1 cellular context compared by ENCODE assay signal in the genomic region with DNA sequence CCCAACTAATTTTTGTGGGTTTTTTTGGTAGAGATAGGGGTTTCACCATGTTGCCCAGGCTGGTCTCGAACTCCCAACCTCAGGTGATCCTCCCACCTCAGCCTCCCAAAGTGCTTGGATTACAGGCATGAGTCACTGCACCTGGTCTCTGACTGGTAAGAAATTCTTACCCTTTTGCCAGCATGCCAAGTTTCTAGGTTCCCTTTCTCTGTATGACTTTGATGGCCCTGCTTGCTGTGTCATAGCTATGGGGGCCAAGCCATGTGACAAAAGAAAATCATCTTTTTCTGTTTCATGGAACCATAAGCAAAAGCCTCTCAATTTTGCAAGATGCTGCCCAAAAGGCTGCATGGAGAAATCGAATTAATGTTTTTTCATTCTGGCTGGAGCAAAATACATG. TPM values are rescaled to one million over a fixed set of nuclear protein-coding genes. Genes with fewer than 3 reads are reported as not detected.
"Had no signal": no experiment of that assay in that cellular context is flagged by ENCODE, and none has a peak within 500 bp of the region (broad histone marks: within the 10 kb centered on the region; RNA-seq: fewer than 3 reads in every experiment).

No MANE protein-coding gene starts in this region.

RNA-seq across cellular contexts. Expression of a gene that starts 18.9 kb away (rescaled TPM):
- total RNA-seq: kidney epithelial cell had no signal
